Comparison of ENCODE assay signal across 7 cellular contexts in genomic region chr10:96370575-96371157, GRCh38. TPM values are rescaled to one million over a fixed set of nuclear protein-coding genes. Genes with fewer than 3 reads are reported as not detected.
DNase-seq lines count a peak whose midpoint lies in the region; ATAC-seq, FAIRE-seq and TF ChIP-seq lines count a peak whose summit lies in the region.

No MANE protein-coding gene starts in this region.

- no peak for FAIRE-seq in bronchial epithelial cell (lab: Jason Lieb, UNC)

- ATAC-seq in HG03039 (IDR thresholded peaks at IDR 0.05; ENCODE audit: unreplicated experiment), result no peak

- H3K4me3 ChIP-seq in bronchial epithelial cell (ENCODE audit: low read depth, low read length), result no peak overlapping the region

- no peaks in the 10 kb centered on the region for H3K27me3 ChIP-seq in bronchial epithelial cell (ENCODE audit: control insufficient read depth, insufficient read depth, low read length)

- no peaks in the 10 kb centered on the region for H3K36me3 ChIP-seq in bronchial epithelial cell (ENCODE audit: control insufficient read depth, insufficient read depth, low read length)

- TF ChIP-seq CTCF in GM12801 (IDR thresholded peaks at IDR 0.05; ENCODE audit: extremely low read depth, insufficient read length), result peak; percentile 53
- TF ChIP-seq CTCF in bronchial epithelial cell (IDR thresholded peaks at IDR 0.05; ENCODE audit: insufficient read depth, low read length, severe bottlenecking), result peak; percentile 80

- DNase-seq in MV-4-11 (lab: John Stamatoyannopoulos, UW) (peak; percentile 20), UCSD-AML1 (lab: John Stamatoyannopoulos, UW; ENCODE audit: unreplicated experiment) (peak; percentile 44), bronchial epithelial cell (ENCODE audit: low read depth) (peak; percentile 35), kidney tubule cell (ENCODE audit: low spot score) (peak; percentile 54)
- DNase-seq in stimulated activated CD4-positive, alpha-beta T cell treated with anti-CD3 and anti-CD28 coated beads, Interleukin-4, amount 100 ng/mL, for 48 hours (ENCODE audit: low read depth in 2 of 2), result peak; percentile 11 to 29

RNA-seq across cellular contexts. Expression of gene OPALIN, which starts 11.9 kb away (rescaled TPM):
- not detected in 2 replicates for total RNA-seq in bronchial epithelial cell
